8 cellular contexts compared by ENCODE assay signal in the genomic region with DNA sequence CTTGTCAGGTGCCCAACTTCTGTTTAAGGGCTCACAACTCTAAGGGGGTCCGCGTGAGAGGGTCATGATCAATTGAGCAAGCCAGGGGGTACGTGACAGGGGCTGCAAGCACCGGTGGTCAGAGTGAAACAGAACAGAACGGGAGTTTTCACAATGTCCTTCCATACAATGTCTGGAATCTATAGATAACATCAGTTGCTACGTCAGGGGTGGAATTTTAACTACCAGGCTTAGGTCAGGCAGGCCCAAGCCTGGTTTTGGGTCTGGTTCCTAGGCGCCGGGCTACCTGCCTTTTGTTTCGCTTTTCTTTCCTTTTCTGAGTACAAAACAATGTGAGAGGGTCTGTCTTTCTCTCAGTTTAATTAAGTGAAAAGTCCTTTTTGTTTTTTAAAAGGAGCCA.
DNase-seq lines count a peak whose midpoint lies in the region; ATAC-seq and TF ChIP-seq lines count a peak whose summit lies in the region.
"Not testable (repeated sequence)": the region's sequence is repeated elsewhere in the genome, so short reads cannot be mapped to it uniquely, and the experiment has no call there.

No MANE protein-coding gene starts in this region.

- not testable (repeated sequence) for H2AFZ ChIP-seq in H9 (ENCODE audit: low read length); trophoblast cell (ENCODE audit: insufficient read depth, low read length, poor library complexity)
- H2AFZ ChIP-seq in PC-3 (ENCODE audit: low read length): peak overlapping the region; percentile 4; the same call in 1 of the 2 replicates

- H3K23ac ChIP-seq in H9 (ENCODE audit: insufficient read length, low read depth, low read length); trophoblast cell (ENCODE audit: low read length): not testable (repeated sequence)

- not testable (repeated sequence) for H3K36me3 ChIP-seq in PC-3 (ENCODE audit: low read depth, low read length); iPS-20b (ENCODE audit: insufficient read depth, low read depth, low read length); mesodermal cell (ENCODE audit: control insufficient read depth, insufficient read depth, low read length); trophoblast cell (ENCODE audit: control insufficient read depth in 1 of 2, insufficient read depth in 2 of 2, low read length in 2 of 2)

- H4K20me1 ChIP-seq in H9 (ENCODE audit: control insufficient read depth, insufficient read depth, insufficient read length); PC-3 (ENCODE audit: low read length): not testable (repeated sequence)

- not testable (repeated sequence) for H2BK20ac ChIP-seq in H9 (ENCODE audit: low read depth, low read length, poor library complexity, severe bottlenecking)

- DNase-seq in H9; PC-3; WTC11 (ENCODE audit: low spot score); type B pancreatic cell (ENCODE audit: extremely low spot score, unreplicated experiment): not testable (repeated sequence)
- peak; percentile 51 to 87 for DNase-seq in trophoblast cell

- not testable (repeated sequence) for H4K12ac ChIP-seq in trophoblast cell (ENCODE audit: low read depth, low read length)

- intact Hi-C loops in PC-3 (cut with micrococcal nuclease): not testable (repeated sequence)

- not testable (repeated sequence) for TF ChIP-seq CTCF in C4-2B (conservative IDR thresholded peaks at IDR 0.05); H9 (conservative IDR thresholded peaks at IDR 0.05); PC-3 (conservative IDR thresholded peaks at IDR 0.05; ENCODE audit: low read depth, low read length); WTC11 (IDR thresholded peaks at IDR 0.05); type B pancreatic cell (conservative IDR thresholded peaks at IDR 0.05)

- H2AK5ac ChIP-seq in H9 (ENCODE audit: insufficient read length, low read length); trophoblast cell (ENCODE audit: low read length): not testable (repeated sequence)

- not testable (repeated sequence) for H2BK120ac ChIP-seq in H9 (ENCODE audit: low read depth, low read length, poor library complexity, severe bottlenecking)
- H2BK120ac ChIP-seq in trophoblast cell (ENCODE audit: insufficient read depth, low read length, poor library complexity): peak overlapping the region; percentile 24

- not testable (repeated sequence) for H4K91ac ChIP-seq in H9 (ENCODE audit: insufficient read length, low read depth, low read length)
- peak overlapping the region; percentile 35 for H4K91ac ChIP-seq in trophoblast cell (ENCODE audit: low read depth, low read length)

- not testable (repeated sequence) for H2BK5ac ChIP-seq in H9 (ENCODE audit: insufficient read length, low read length)
- H2BK5ac ChIP-seq in trophoblast cell (ENCODE audit: low read depth, low read length, poor library complexity): peak overlapping the region; percentile 4

- H3K36me3 Mint-ChIP-seq in H9 (ENCODE audit: insufficient read depth in 1 of 3, low read depth in 3 of 3); WTC11; type B pancreatic cell: not testable (repeated sequence)

- not testable (repeated sequence) for H3K4ac ChIP-seq in H9 (ENCODE audit: low read depth, low read length); trophoblast cell (ENCODE audit: low read depth, low read length)

- H3K4me1 Mint-ChIP-seq in H9 (peaks cover 25 to 32% of the 10 kb centered on the region in 2 experiments), WTC11 (peaks cover 38% of the 10 kb centered on the region)
- not testable (repeated sequence) for H3K4me1 Mint-ChIP-seq in type B pancreatic cell (ENCODE audit: unreplicated experiment)

- not testable (repeated sequence) for H4K5ac ChIP-seq in H9 (ENCODE audit: insufficient read length, low read depth, low read length)

- not testable (repeated sequence) for H2BK15ac ChIP-seq in H9 (ENCODE audit: low read depth, low read length)

- not testable (repeated sequence) for H3K9me3 Mint-ChIP-seq in H9, WTC11, type B pancreatic cell

- not testable (repeated sequence) for BruUV-seq in PC-3 (replicated peaks; lab: Mats Ljungman, UMichigan)

- ATAC-seq in PC-3, WTC11: not testable (repeated sequence)

- not testable (repeated sequence) for H3K27me3 Mint-ChIP-seq in H9 (ENCODE audit: low read depth); WTC11 (ENCODE audit: low read depth); type B pancreatic cell

- H3K9me2 ChIP-seq in PC-3 (replicated peaks; ENCODE audit: low read length): not testable (repeated sequence)

- no CpG with 5 or more reads among the region's 9 CpGs for WGBS in H9 (ENCODE audit: extremely low coverage, insufficient read length, low lambda C conversion rate)
- 73 to 79% methylated on average over 5 of the region's 9 CpGs for WGBS in mesodermal cell (ENCODE audit: insufficient coverage in 2 of 2), 2 experiments
- no CpG with 5 or more reads among the region's 9 CpGs for WGBS in trophoblast cell (ENCODE audit: extremely low coverage, insufficient coverage, insufficient read length)

- H3T11ph ChIP-seq in H9 (ENCODE audit: low read length): not testable (repeated sequence)

- H3K56ac ChIP-seq in H9 (ENCODE audit: insufficient read length, low read depth, low read length): not testable (repeated sequence)

- H3K79me1 ChIP-seq in H9 (ENCODE audit: insufficient read depth, low read depth, low read length, poor library complexity, severe bottlenecking): not testable (repeated sequence)
- peaks cover 15% of the 10 kb centered on the region for H3K79me1 ChIP-seq in trophoblast cell (ENCODE audit: low read length)

- H3K4me3 ChIP-seq in PC-3 (ENCODE audit: low read length); iPS-20b (ENCODE audit: low read length); mesodermal cell (ENCODE audit: extremely low read depth, insufficient read depth, low read length, poor library complexity, severe bottlenecking); trophoblast cell (ENCODE audit: low read depth, low read length): not testable (repeated sequence)

- not testable (repeated sequence) for H3K4me1 ChIP-seq in H9 (ENCODE audit: insufficient read depth, low read length); PC-3 (ENCODE audit: insufficient read depth, low read length); iPS-20b (ENCODE audit: insufficient read depth, low read length); mesodermal cell (ENCODE audit: control insufficient read depth, insufficient read depth, low read length, poor library complexity, severe bottlenecking); trophoblast cell (ENCODE audit: control insufficient read depth in 1 of 2, insufficient read depth in 2 of 2, low read length in 2 of 2)

- H3F3A ChIP-seq in PC-3 (ENCODE audit: low read length, unreplicated experiment): not testable (repeated sequence)

- H3K27me3 ChIP-seq in H9 (ENCODE audit: insufficient read depth, low read length); PC-3 (ENCODE audit: low read length); iPS-20b (ENCODE audit: insufficient read depth, low read length); trophoblast cell (ENCODE audit: insufficient read depth, low read length): not testable (repeated sequence)

- H3K4me3 Mint-ChIP-seq in H9, WTC11: not testable (repeated sequence)
- peak overlapping the region; percentile 37 for H3K4me3 Mint-ChIP-seq in type B pancreatic cell

- not testable (repeated sequence) for H4K8ac ChIP-seq in H9 (replicated peaks; ENCODE audit: insufficient read length, low read depth, low read length); trophoblast cell (ENCODE audit: low read depth, low read length)

- POLR2A ChIA-PET in PC-3 (lab: Charles Lee; ENCODE audit: unreplicated experiment); WTC11 (lab: Charles Lee): not testable (repeated sequence)

- H3K27ac ChIP-seq in C4-2B: peak overlapping the region; percentile 28; the same call in 1 of the 2 replicates
- not testable (repeated sequence) for H3K27ac ChIP-seq in H9 (ENCODE audit: insufficient read length, low read depth, low read length); PC-3 (ENCODE audit: low read length); iPS-20b (ENCODE audit: low read length)
- H3K27ac ChIP-seq in mesodermal cell (ENCODE audit: low read depth, low read length, severe bottlenecking): peak overlapping the region; percentile 71
- H3K27ac ChIP-seq in trophoblast cell (ENCODE audit: low read depth, low read length): peak overlapping the region; percentile 99

- H3K14ac ChIP-seq in H9 (ENCODE audit: insufficient read depth, low read length); trophoblast cell (ENCODE audit: low read length): not testable (repeated sequence)

- H3K79me2 ChIP-seq in H9 (ENCODE audit: insufficient read depth, low read length); PC-3 (ENCODE audit: low read length); trophoblast cell (ENCODE audit: control insufficient read depth, insufficient read depth, low read length, poor library complexity): not testable (repeated sequence)

- H3K9me3 ChIP-seq in H9 (ENCODE audit: control insufficient read depth, low read depth, low read length); PC-3 (ENCODE audit: low read length); iPS-20b (ENCODE audit: insufficient read depth, low read depth, low read length); mesodermal cell (ENCODE audit: control insufficient read depth, low read length); trophoblast cell (ENCODE audit: insufficient read depth, low read depth, low read length): not testable (repeated sequence)

- H3K9ac ChIP-seq in H9 (ENCODE audit: extremely low read depth, insufficient read length, low read length); PC-3 (ENCODE audit: low read length); trophoblast cell (ENCODE audit: low read length): not testable (repeated sequence)
- H3K9ac ChIP-seq in iPS-20b (ENCODE audit: low read depth, low read length): 0 out of 2 replicates have a peak overlapping the region, but pooled peaks have one; percentile 47

- CTCF ChIA-PET in PC-3 (lab: Charles Lee): not testable (repeated sequence)
- CTCF ChIA-PET in WTC11 (lab: Charles Lee): interaction anchor here (0.9 kb wide), 1 partner anchor 14 kb away, joined by 3 read pairs; no protein-coding TSS in a partner anchor

- not testable (repeated sequence) for H2BK12ac ChIP-seq in H9 (ENCODE audit: insufficient read length, low read depth, low read length); trophoblast cell (ENCODE audit: low read length)

- H3K27ac Mint-ChIP-seq in H9 (peak overlapping the region; percentile 68 to 91 (median 80); a peak in 6 of 7 replicates), WTC11 (peak overlapping the region; percentile 44), type B pancreatic cell (peak overlapping the region; percentile 48)

- not testable (repeated sequence) for H3K4me2 ChIP-seq in H9 (ENCODE audit: insufficient read depth, insufficient read length, low read length); PC-3 (ENCODE audit: low read length); trophoblast cell (ENCODE audit: low read length)

- H3K18ac ChIP-seq in H9 (ENCODE audit: insufficient read length, low read depth, low read length); trophoblast cell (ENCODE audit: low read length): not testable (repeated sequence)

- H3K23me2 ChIP-seq in H9 (ENCODE audit: insufficient read length, low read depth, low read length, poor library complexity, severe bottlenecking): not testable (repeated sequence)
